In the genomic region with DNA sequence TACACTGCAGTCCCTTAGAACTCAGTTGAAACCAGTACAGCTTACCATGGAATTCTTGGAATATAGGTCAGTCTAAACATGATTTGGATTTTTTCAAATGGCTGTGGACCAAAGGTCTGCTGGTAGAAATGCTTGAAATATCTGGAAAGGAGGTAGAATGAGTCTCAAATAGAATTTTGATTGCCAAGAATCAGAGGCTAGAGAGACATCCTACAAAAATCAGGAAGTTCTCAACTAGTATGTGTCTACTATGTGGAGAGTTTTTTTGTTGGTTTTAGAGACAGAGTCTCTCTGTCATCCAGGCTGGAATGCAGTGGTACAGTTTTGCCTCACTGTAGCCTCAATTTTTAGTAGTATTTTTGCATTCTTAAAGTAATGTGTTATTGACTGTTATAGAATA, we compare ENCODE assay signal across 24 cellular contexts.
"Had no signal": no experiment of that assay in that cellular context is flagged by ENCODE, and none has a peak within 500 bp of the region (broad histone marks: within the 10 kb centered on the region; RNA-seq: fewer than 3 reads in every experiment).

No MANE protein-coding gene starts in this region.

- H3K9me3 Mint-ChIP-seq: activated B cell treated with CpG ODN at 0.5 μM for 24 hours; activated naive CD4-positive, alpha-beta T cell treated with anti-CD3 and anti-CD28 coated beads, Interleukin-2, amount 50 U/mL, for 24 hours had no signal

- H3K27ac Mint-ChIP-seq: activated CD8-positive, alpha-beta T cell treated with anti-CD3 and anti-CD28 coated beads, Interleukin-2, amount 10 ng/mL, durations not matched to agents 7 days and 5 days had no signal

- H3K4me3 ChIP-seq: body of pancreas, coronary artery, lung, prostate gland, suprapubic skin, upper lobe of left lung had no signal

- H3K4me3 Mint-ChIP-seq: activated B cell treated with CpG ODN at 0.5 μM for 24 hours; activated CD8-positive, alpha-beta T cell treated with anti-CD3 and anti-CD28 coated beads, Interleukin-2, amount 10 ng/mL, durations not matched to agents 7 days and 5 days; activated naive CD4-positive, alpha-beta T cell treated with anti-CD3 and anti-CD28 coated beads, Interleukin-2, amount 50 U/mL, for 24 hours had no signal

- H3K4me1 Mint-ChIP-seq: activated naive CD4-positive, alpha-beta T cell treated with anti-CD3 and anti-CD28 coated beads, Interleukin-2, amount 50 U/mL, for 24 hours had no signal

- H3K4me1 ChIP-seq: body of pancreas, prostate gland, suprapubic skin, upper lobe of left lung had no signal

- DNase-seq: activated B cell treated with CpG ODN at 0.5 μM for 24 hours; activated CD4-positive, alpha-beta T cell treated with anti-CD3 and anti-CD28 coated beads for 48 hours; activated CD8-positive, alpha-beta memory T cell treated with anti-CD3 and anti-CD28 coated beads, Interleukin-2, amount 50 U/mL, for 4 hours; activated CD8-positive, alpha-beta T cell treated with anti-CD3 and anti-CD28 coated beads, Interleukin-2, amount 10 ng/mL, durations not matched to agents 7 days and 5 days; activated effector memory CD4-positive, alpha-beta T cell treated with anti-CD3 and anti-CD28 coated beads, Interleukin-2, amount 50 U/mL, for 16 hours; activated T-cell treated with anti-CD3 and anti-CD28 coated beads, Interleukin-2, amount 50 U/mL, for 48 hours; body of pancreas; caudate nucleus; effector CD4-positive, alpha-beta T cell; foreskin melanocyte; head of caudate nucleus; midbrain; right cardiac atrium; small intestine; stimulated activated CD4-positive, alpha-beta T cell treated with anti-CD3 and anti-CD28 coated beads, Interleukin-4, amount 100 ng/mL, for 4 hours; stimulated activated CD8-positive, alpha-beta memory T cell treated with anti-CD3 and anti-CD28 coated beads, Interleukin-4, amount 100 ng/mL, for 48 hours; stimulated activated naive CD8-positive, alpha-beta T cell treated with anti-CD3 and anti-CD28 coated beads, Interleukin-15, Interleukin-2, amounts not matched to agents 100 U/mL and 50 U/mL, for 24 hours; T-helper 2 cell; upper lobe of left lung had no signal

- H3K27me3 ChIP-seq: body of pancreas, suprapubic skin, upper lobe of left lung had no signal

- H3K27me3 Mint-ChIP-seq: activated B cell treated with CpG ODN at 0.5 μM for 24 hours; activated naive CD4-positive, alpha-beta T cell treated with anti-CD3 and anti-CD28 coated beads, Interleukin-2, amount 50 U/mL, for 24 hours had no signal

- H3K9me3 ChIP-seq: body of pancreas, prostate gland, suprapubic skin, upper lobe of left lung had no signal

- ATAC-seq: activated CD8-positive, alpha-beta T cell treated with anti-CD3 and anti-CD28 coated beads, Interleukin-2, amount 10 ng/mL, durations not matched to agents 7 days and 5 days; body of pancreas; right cardiac atrium; stimulated activated naive CD8-positive, alpha-beta T cell treated with anti-CD3 and anti-CD28 coated beads, Interleukin-15, Interleukin-2, amounts not matched to agents 100 U/mL and 50 U/mL, for 24 hours had no signal

- H3K36me3 ChIP-seq: prostate gland had no signal

- H3K27ac ChIP-seq: body of pancreas, coronary artery, prostate gland, suprapubic skin, upper lobe of left lung had no signal
